In genomic region chr5:172716796-172717313, GRCh38 we compare ENCODE assay signal across 8 cellular contexts. TPM values are rescaled to one million over a fixed set of nuclear protein-coding genes. Genes with fewer than 3 reads are reported as not detected.
DNase-seq lines count a peak whose midpoint lies in the region; ATAC-seq and TF ChIP-seq lines count a peak whose summit lies in the region.

No MANE protein-coding gene starts in this region.

- peak; percentile 88 for TF ChIP-seq CTCF in PC-3 (conservative IDR thresholded peaks at IDR 0.05; ENCODE audit: low read depth, low read length)
- TF ChIP-seq CTCF in fibroblast of lung (conservative IDR thresholded peaks at IDR 0.05 in 1 of 2, IDR thresholded peaks at IDR 0.05 in 1 of 2; ENCODE audit: low read depth in 1 of 2, low read length in 2 of 2) = peak; percentile 82 to 91

- H3K4me2 ChIP-seq in PC-3 (ENCODE audit: low read length) (peak overlapping the region; percentile 52), fibroblast of lung (ENCODE audit: extremely low read depth, insufficient read depth, low read length) (peak overlapping the region; percentile 23)

- H3K27me3 Mint-ChIP-seq in natural killer cell treated with Interleukin-12 subunit alpha and Interleukin-12 subunit beta and Interleukin-15 and Interleukin-18, amount 100 ng/mL, for 72 hours = peaks cover 12% of the 10 kb centered on the region in 2 donors
- H3K27me3 Mint-ChIP-seq in stimulated activated memory B cell treated with anti-CD40 and anti-IgM and Interleukin-4, amounts not matched to agents 10 μg/mL and 1 μg/mL and 100 μg/mL, for 72 hours = peaks cover 23% of the 10 kb centered on the region

- H3K27me3 ChIP-seq in PC-3 (ENCODE audit: low read length) (no peaks in the 10 kb centered on the region), fibroblast of lung (ENCODE audit: control insufficient read depth, insufficient read depth, low read length) (no peaks in the 10 kb centered on the region)

- H3K9me2 ChIP-seq in PC-3 (replicated peaks; ENCODE audit: low read length) = no peaks in the 10 kb centered on the region

- H3K36me3 Mint-ChIP-seq in natural killer cell treated with Interleukin-12 subunit alpha and Interleukin-12 subunit beta and Interleukin-15 and Interleukin-18, amount 100 ng/mL, for 72 hours = no peaks in the 10 kb centered on the region
- no peaks in the 10 kb centered on the region for H3K36me3 Mint-ChIP-seq in stimulated activated memory B cell treated with anti-CD40 and anti-IgM and Interleukin-4, amounts not matched to agents 10 μg/mL and 1 μg/mL and 100 μg/mL, for 72 hours

- peaks cover 11 to 18% of the 10 kb centered on the region in 2 donors for H3K4me1 Mint-ChIP-seq in natural killer cell treated with Interleukin-12 subunit alpha and Interleukin-12 subunit beta and Interleukin-15 and Interleukin-18, amount 100 ng/mL, for 72 hours (ENCODE audit: low read depth in 2 of 2)
- peaks cover 9% of the 10 kb centered on the region for H3K4me1 Mint-ChIP-seq in stimulated activated memory B cell treated with anti-CD40 and anti-IgM and Interleukin-4, amounts not matched to agents 10 μg/mL and 1 μg/mL and 100 μg/mL, for 72 hours

- H3K9me3 ChIP-seq in PC-3 (ENCODE audit: low read length) = no peaks in the 10 kb centered on the region
- H3K9me3 ChIP-seq in fibroblast of lung (ENCODE audit: control insufficient read depth, insufficient read depth, low read depth, low read length) = no peaks in the 10 kb centered on the region

- H3K4me3 Mint-ChIP-seq in natural killer cell treated with Interleukin-12 subunit alpha and Interleukin-12 subunit beta and Interleukin-15 and Interleukin-18, amount 100 ng/mL, for 72 hours = no peak overlapping the region
- H3K4me3 Mint-ChIP-seq in stimulated activated memory B cell treated with anti-CD40 and anti-IgM and Interleukin-4, amounts not matched to agents 10 μg/mL and 1 μg/mL and 100 μg/mL, for 72 hours = no peak overlapping the region

- CTCF ChIA-PET in PC-3 (lab: Charles Lee) = interaction anchor here (0.6 to 1.0 kb wide), 4 partner anchors 8 to 212 kb away, joined by 3 to 6 read pairs (median 4); no protein-coding TSS in a partner anchor

- BruUV-seq in PC-3 (replicated peaks; lab: Mats Ljungman, UMichigan) = no TSS peak

- DNase-seq in EL (peak; percentile 83), HUDEP-2 (lab: John Stamatoyannopoulos, UW; ENCODE audit: unreplicated experiment in 76 of 76) (peak in 62 of 76 experiments; percentile 2 to 80 (median 48)), PC-3 (peak; percentile 83), fibroblast of lung (ENCODE audit: low read depth in 2 of 2) (peak; percentile 68 to 83)
- peak; percentile 90 for DNase-seq in activated T-cell treated with anti-CD3 and anti-CD28 coated beads, Interleukin-2, amount 50 U/mL, for 48 hours
- peak; percentile 79 for DNase-seq in natural killer cell treated with Interleukin-12 subunit alpha and Interleukin-12 subunit beta and Interleukin-15 and Interleukin-18, amount 100 ng/mL, for 72 hours (ENCODE audit: low spot score)

- H2AFZ ChIP-seq in PC-3 (ENCODE audit: low read length) = peak overlapping the region; percentile 58
- peak overlapping the region; percentile 60 for H2AFZ ChIP-seq in fibroblast of lung (ENCODE audit: low read length)

- H3K9me3 Mint-ChIP-seq in natural killer cell treated with Interleukin-12 subunit alpha and Interleukin-12 subunit beta and Interleukin-15 and Interleukin-18, amount 100 ng/mL, for 72 hours = no peaks in the 10 kb centered on the region
- H3K9me3 Mint-ChIP-seq in stimulated activated memory B cell treated with anti-CD40 and anti-IgM and Interleukin-4, amounts not matched to agents 10 μg/mL and 1 μg/mL and 100 μg/mL, for 72 hours = no peaks in the 10 kb centered on the region

- H3K4me3 ChIP-seq in PC-3 (ENCODE audit: low read length) (no peak overlapping the region), fibroblast of lung (replicated peaks in 1 of 4; ENCODE audit: control extremely low read depth in 1 of 4, insufficient read depth in 1 of 4, low read depth in 3 of 4, low read length in 4 of 4) (peak overlapping the region in 1 of 4 experiments; percentile 5)

- H3K4me1 ChIP-seq in PC-3 (ENCODE audit: insufficient read depth, low read length) (peaks cover 13% of the 10 kb centered on the region), fibroblast of lung (ENCODE audit: control insufficient read depth, extremely low read depth, insufficient read depth, low read length) (peaks cover 2% of the 10 kb centered on the region)

- H3K27ac ChIP-seq in PC-3 (ENCODE audit: low read length) = no peak overlapping the region
- peak overlapping the region; percentile 69 for H3K27ac ChIP-seq in fibroblast of lung (ENCODE audit: insufficient read depth, low read length)

- H3F3A ChIP-seq in PC-3 (ENCODE audit: low read length, unreplicated experiment) = no peaks in the 10 kb centered on the region

- H3K9ac ChIP-seq in PC-3 (ENCODE audit: low read length) = peak overlapping the region; percentile 48
- peak overlapping the region; percentile 60 for H3K9ac ChIP-seq in fibroblast of lung (ENCODE audit: insufficient read depth, low read length)

- POLR2A ChIA-PET in PC-3 (lab: Charles Lee; ENCODE audit: unreplicated experiment) = no interaction called here

- H3K79me2 ChIP-seq in PC-3 (ENCODE audit: low read length) = no peaks in the 10 kb centered on the region
- no peaks in the 10 kb centered on the region for H3K79me2 ChIP-seq in fibroblast of lung (ENCODE audit: control insufficient read depth, insufficient read depth, low read length)

- peak overlapping the region in 1 of 2 donors; percentile 29 for H3K27ac Mint-ChIP-seq in natural killer cell treated with Interleukin-12 subunit alpha and Interleukin-12 subunit beta and Interleukin-15 and Interleukin-18, amount 100 ng/mL, for 72 hours
- H3K27ac Mint-ChIP-seq in stimulated activated memory B cell treated with anti-CD40 and anti-IgM and Interleukin-4, amounts not matched to agents 10 μg/mL and 1 μg/mL and 100 μg/mL, for 72 hours = no peak overlapping the region

- ATAC-seq in PC-3 (peak; percentile 71), HG03045 (IDR thresholded peaks at IDR 0.05; ENCODE audit: unreplicated experiment) (no peak)
- peak; percentile 75 to 78 for ATAC-seq in natural killer cell treated with Interleukin-12 subunit alpha and Interleukin-12 subunit beta and Interleukin-15 and Interleukin-18, amount 100 ng/mL, for 72 hours
- ATAC-seq in stimulated activated memory B cell treated with anti-CD40 and anti-IgM and Interleukin-4, amounts not matched to agents 10 μg/mL and 1 μg/mL and 100 μg/mL, for 72 hours = peak; percentile 72

- intact Hi-C loops in PC-3 (cut with micrococcal nuclease) = loop anchor here (1.0 to 2.0 kb wide), 2 partner anchors 48 to 55 kb away; no protein-coding TSS in a partner anchor

- no peaks in the 10 kb centered on the region for H4K20me1 ChIP-seq in PC-3 (ENCODE audit: low read length)
- H4K20me1 ChIP-seq in fibroblast of lung (ENCODE audit: control insufficient read depth, extremely low read depth, insufficient read depth, low read length) = no peaks in the 10 kb centered on the region

- H3K36me3 ChIP-seq in PC-3 (ENCODE audit: low read depth, low read length) (no peaks in the 10 kb centered on the region), fibroblast of lung (ENCODE audit: control insufficient read depth, insufficient read depth, low read length) (no peaks in the 10 kb centered on the region)

RNA-seq across cellular contexts. Expression of gene DUSP1, which starts 54.1 kb away (rescaled TPM):
- total RNA-seq in PC-3 (2014; rRNA removed) (522 and 586 TPM in 2 replicates), fibroblast of lung (56.5 and 148 TPM in 2 replicates)
- polyA plus RNA-seq in fibroblast of lung = 121 and 291 TPM in 2 replicates
- polyA plus RNA-seq in fibroblast of lung (2012) = 89.4 and 192 TPM in 2 replicates
- polyA minus RNA-seq in fibroblast of lung (ENCODE audit: low replicate concordance) = 200 and 307 TPM in 2 replicates
- 10 to 100 TPM; 12.4 to 13.6 TPM for total RNA-seq in natural killer cell treated with Interleukin-12 subunit alpha and Interleukin-12 subunit beta and Interleukin-15 and Interleukin-18, amount 100 ng/mL, for 72 hours
